1 cellular context compared by ENCODE assay signal in genomic region chr1:224378855-224379631, GRCh38.
A peak's percentile ranks its signal among the peaks of the same experiment; 100 is the strongest.
TF ChIP-seq lines count a peak whose summit lies in the region.

No MANE protein-coding gene starts in this region.

TF ChIP-seq in K562, 482 proteins besides CTCF, POLR2A, EP300 and RAD21:
- TF ChIP-seq ZNF3 (CRISPR knock-in tag; IDR thresholded peaks at IDR 0.05): peak; percentile 93
- no peak for TF ChIP-seq PPARD (CRISPR knock-in tag; IDR thresholded peaks at IDR 0.05)
- peak; percentile 43 for TF ChIP-seq RBM25 (IDR thresholded peaks at IDR 0.05; ENCODE audit: low read depth, low read length, severe bottlenecking)
